ENCODE assay signal across 17 cellular contexts in genomic region chr11:114152162-114152561, GRCh38.
DNase-seq lines count a peak whose midpoint lies in the region; ATAC-seq and TF ChIP-seq lines count a peak whose summit lies in the region.
"Had no signal": no experiment of that assay in that cellular context is flagged by ENCODE, and none has a peak within 500 bp of the region (broad histone marks: within the 10 kb centered on the region; RNA-seq: fewer than 3 reads in every experiment).

No MANE protein-coding gene starts in this region.

- TF ChIP-seq CTCF in body of pancreas (IDR thresholded peaks at IDR 0.05) (no peak), transverse colon (IDR thresholded peaks at IDR 0.05) (no peak)

- H3K9me3 ChIP-seq in body of pancreas: no peaks in the 10 kb centered on the region
- no peaks in the 10 kb centered on the region for H3K9me3 ChIP-seq in muscle layer of duodenum (ENCODE audit: control insufficient read depth in 1 of 2, low read length in 2 of 2)
- no peaks in the 10 kb centered on the region for H3K9me3 ChIP-seq in transverse colon

- no peak for ATAC-seq in body of pancreas
- no peak for ATAC-seq in GM19328 (IDR thresholded peaks at IDR 0.05; ENCODE audit: unreplicated experiment)
- ATAC-seq: activated naive CD8-positive, alpha-beta T cell treated with anti-CD3 and anti-CD28 coated beads, Interleukin-2, amount 50 U/mL, for 24 hours; SK-N-SH treated with all-trans-retinoic acid at 6 μM for 48 hours had no signal

- intact Hi-C loops in activated CD4-positive, alpha-beta memory T cell treated with anti-CD3 and anti-CD28 coated beads for 36 hours (cut with micrococcal nuclease): no loop called here
- intact Hi-C loops in body of pancreas (cut with DNase I) (no loop called here), transverse colon (cut with DNase I; ENCODE audit: low total_unique reads) (no loop called here)

- 93 to 94% methylated on average over 3 of the region's 3 CpGs for WGBS in body of pancreas, 2 donors
- 76 to 85% methylated on average over 3 of the region's 3 CpGs for WGBS in transverse colon (ENCODE audit: low coverage in 1 of 2), 2 donors

- POLR2A ChIA-PET in activated CD4-positive, alpha-beta memory T cell treated with anti-CD3 and anti-CD28 coated beads for 36 hours (lab: Charles Lee): no interaction called here
- POLR2A ChIA-PET in activated CD4-positive, alpha-beta memory T cell treated with anti-CD3 and anti-CD28 coated beads, Interleukin-2, amount 10 ng/mL, durations not matched to agents 7 days and 5 days (lab: Charles Lee): interaction anchor here (0.6 kb wide), 1 partner anchor 74 kb away, joined by 3 read pairs; no protein-coding TSS in a partner anchor

- H3K4me1 ChIP-seq in body of pancreas (peaks cover 98% of the 10 kb centered on the region), muscle layer of duodenum (ENCODE audit: control insufficient read depth in 1 of 2, insufficient read depth in 2 of 2, low read length in 2 of 2) (peaks cover 13 to 31% of the 10 kb centered on the region in 2 donors), transverse colon (peaks cover 51 to 81% (median 67%) of the 10 kb centered on the region in 4 donors)

- H3K9me3 Mint-ChIP-seq in activated CD4-positive, alpha-beta memory T cell treated with anti-CD3 and anti-CD28 coated beads for 36 hours: no peaks in the 10 kb centered on the region
- H3K9me3 Mint-ChIP-seq in activated CD4-positive, alpha-beta memory T cell treated with anti-CD3 and anti-CD28 coated beads, Interleukin-2, amount 10 ng/mL, durations not matched to agents 7 days and 5 days: no peaks in the 10 kb centered on the region
- H3K9me3 Mint-ChIP-seq: activated B cell treated with CpG ODN at 0.5 μM for 24 hours; activated naive CD8-positive, alpha-beta T cell treated with anti-CD3 and anti-CD28 coated beads, Interleukin-2, amount 50 U/mL, for 24 hours; HFFc6 had no signal

- no peak overlapping the region for H3K4me3 Mint-ChIP-seq in activated CD4-positive, alpha-beta memory T cell treated with anti-CD3 and anti-CD28 coated beads for 36 hours
- H3K4me3 Mint-ChIP-seq in activated CD4-positive, alpha-beta memory T cell treated with anti-CD3 and anti-CD28 coated beads, Interleukin-2, amount 10 ng/mL, durations not matched to agents 7 days and 5 days: no peak overlapping the region
- H3K4me3 Mint-ChIP-seq: activated B cell treated with CpG ODN at 0.5 μM for 24 hours; activated naive CD8-positive, alpha-beta T cell treated with anti-CD3 and anti-CD28 coated beads, Interleukin-2, amount 50 U/mL, for 24 hours; HFFc6 had no signal

- CTCF ChIA-PET in activated CD4-positive, alpha-beta memory T cell treated with anti-CD3 and anti-CD28 coated beads for 36 hours (lab: Charles Lee): interaction anchor here (1.1 to 1.4 kb wide), 2 partner anchors 28 to 108 kb away, joined by 4 read pairs; no protein-coding TSS in a partner anchor
- CTCF ChIA-PET in activated CD4-positive, alpha-beta memory T cell treated with anti-CD3 and anti-CD28 coated beads, Interleukin-2, amount 10 ng/mL, durations not matched to agents 7 days and 5 days (lab: Charles Lee): no interaction called here

- H3K27me3 ChIP-seq in body of pancreas (no peaks in the 10 kb centered on the region), muscle layer of duodenum (ENCODE audit: low read depth, low read length) (no peaks in the 10 kb centered on the region), transverse colon (no peaks in the 10 kb centered on the region)

- peaks cover 32% of the 10 kb centered on the region for H3K4me1 Mint-ChIP-seq in activated CD4-positive, alpha-beta memory T cell treated with anti-CD3 and anti-CD28 coated beads for 36 hours (ENCODE audit: low read depth)
- H3K4me1 Mint-ChIP-seq in activated CD4-positive, alpha-beta memory T cell treated with anti-CD3 and anti-CD28 coated beads, Interleukin-2, amount 10 ng/mL, durations not matched to agents 7 days and 5 days: peaks cover 28% of the 10 kb centered on the region

- no peaks in the 10 kb centered on the region for H3K36me3 Mint-ChIP-seq in activated CD4-positive, alpha-beta memory T cell treated with anti-CD3 and anti-CD28 coated beads for 36 hours
- H3K36me3 Mint-ChIP-seq in activated CD4-positive, alpha-beta memory T cell treated with anti-CD3 and anti-CD28 coated beads, Interleukin-2, amount 10 ng/mL, durations not matched to agents 7 days and 5 days (ENCODE audit: low read depth): no peaks in the 10 kb centered on the region

- H3K4me3 ChIP-seq in body of pancreas (no peak overlapping the region), muscle layer of duodenum (ENCODE audit: low read depth in 1 of 2, low read length in 2 of 2) (no peak overlapping the region), transverse colon (no peak overlapping the region)

- H3K27ac ChIP-seq in body of pancreas (peak overlapping the region in 3 of 4 donors; percentile 72 to 82 (median 81)), muscle layer of duodenum (ENCODE audit: low read length) (peak overlapping the region; percentile 11), transverse colon (peak overlapping the region; percentile 0 to 96 (median 80))

- H3K27ac Mint-ChIP-seq in activated CD4-positive, alpha-beta memory T cell treated with anti-CD3 and anti-CD28 coated beads for 36 hours: peak overlapping the region; percentile 7
- no peak overlapping the region for H3K27ac Mint-ChIP-seq in activated CD4-positive, alpha-beta memory T cell treated with anti-CD3 and anti-CD28 coated beads, Interleukin-2, amount 10 ng/mL, durations not matched to agents 7 days and 5 days
- H3K27ac Mint-ChIP-seq: activated B cell treated with CpG ODN at 0.5 μM for 24 hours; activated naive CD8-positive, alpha-beta T cell treated with anti-CD3 and anti-CD28 coated beads, Interleukin-2, amount 50 U/mL, for 24 hours; HFFc6 had no signal

- H3K36me3 ChIP-seq in body of pancreas (replicated peaks in 1 of 2; ENCODE audit: insufficient read depth in 1 of 2, low read depth in 2 of 2) (no peaks in the 10 kb centered on the region), muscle layer of duodenum (ENCODE audit: control insufficient read depth in 1 of 2, insufficient read depth in 2 of 2, low read length in 2 of 2) (peaks cover 4 to 7% of the 10 kb centered on the region in 2 donors), transverse colon (peaks cover 0 to 10% (median 0%) of the 10 kb centered on the region in 4 donors)

- no peaks in the 10 kb centered on the region for H3K27me3 Mint-ChIP-seq in activated CD4-positive, alpha-beta memory T cell treated with anti-CD3 and anti-CD28 coated beads for 36 hours
- peaks cover 10% of the 10 kb centered on the region for H3K27me3 Mint-ChIP-seq in activated CD4-positive, alpha-beta memory T cell treated with anti-CD3 and anti-CD28 coated beads, Interleukin-2, amount 10 ng/mL, durations not matched to agents 7 days and 5 days
- H3K27me3 Mint-ChIP-seq: activated B cell treated with CpG ODN at 0.5 μM for 24 hours; activated naive CD8-positive, alpha-beta T cell treated with anti-CD3 and anti-CD28 coated beads, Interleukin-2, amount 50 U/mL, for 24 hours had no signal

- TF ChIP-seq EP300 in transverse colon (IDR thresholded peaks at IDR 0.05; ENCODE audit: low read depth): no peak

- TF ChIP-seq POLR2A in body of pancreas (IDR thresholded peaks at IDR 0.05): no peak
- no peak for TF ChIP-seq POLR2A in transverse colon (IDR thresholded peaks at IDR 0.05)

- no peak for DNase-seq in activated CD4-positive, alpha-beta memory T cell treated with anti-CD3 and anti-CD28 coated beads for 36 hours
- no peak for DNase-seq in activated CD4-positive, alpha-beta memory T cell treated with anti-CD3 and anti-CD28 coated beads, Interleukin-2, amount 10 ng/mL, durations not matched to agents 7 days and 5 days
- DNase-seq in body of pancreas (no peak), transverse colon (no peak)
- no peak for DNase-seq in stimulated activated naive CD4-positive, alpha-beta T cell (lab: John Stamatoyannopoulos, UW)
- no peak for DNase-seq in stimulated activated CD8-positive, alpha-beta memory T cell treated with anti-CD3 and anti-CD28 coated beads, Interleukin-4, amount 100 ng/mL, for 48 hours
- DNase-seq: 8988T; activated B cell treated with CpG ODN at 0.5 μM for 24 hours; activated naive CD8-positive, alpha-beta T cell treated with anti-CD3 and anti-CD28 coated beads, Interleukin-2, amount 50 U/mL, for 24 hours; Calu3; EL; HFFc6; MV-4-11; NCI-H187 had no signal

- in situ Hi-C loops in transverse colon (cut with MboI; ENCODE audit: low pct_ligation_motif_present in 1 of 4, low pct_unique_long_range_greater_than_20kb in 1 of 4, low sequenced_read_pairs in 3 of 4): no loop called here

Comparison
In these comparisons a context has a peak if more than half of its experiments do, and no peak if none do; other contexts are left out.
1. H3K27ac ChIP-seq: peak in every context shown above with its lines; median percentile 81 in body of pancreas; 80 in transverse colon; 11 in muscle layer of duodenum.